ENCODE assay signal across 11 cellular contexts in genomic region chr18:79526468-79527460, GRCh38.
DNase-seq lines count a peak whose midpoint lies in the region; ATAC-seq and TF ChIP-seq lines count a peak whose summit lies in the region.
"Had no signal": no experiment of that assay in that cellular context is flagged by ENCODE, and none has a peak within 500 bp of the region (broad histone marks: within the 10 kb centered on the region; RNA-seq: fewer than 3 reads in every experiment).

No MANE protein-coding gene starts in this region.

- H3K4me3 ChIP-seq in H7 (ENCODE audit: insufficient read depth, low read depth, low read length): no peak overlapping the region
- H3K4me3 ChIP-seq in SK-N-MC: peak overlapping the region; percentile 36
- H3K4me3 ChIP-seq in fibroblast of the aortic adventitia (ENCODE audit: low read depth, low read length): no peak overlapping the region

- H3K9ac ChIP-seq in SK-N-MC (ENCODE audit: insufficient read length): no peak overlapping the region

- POLR2A ChIA-PET in naive thymus-derived CD8-positive, alpha-beta T cell (lab: Charles Lee): interaction anchor here (0.6 to 2.1 kb wide), 5 partner anchors 19 to 130 kb away, joined by 3 to 5 read pairs (median 3); no protein-coding TSS in a partner anchor

- no peaks in the 10 kb centered on the region for H3K27me3 Mint-ChIP-seq in naive thymus-derived CD8-positive, alpha-beta T cell

- H3K36me3 ChIP-seq in H7 (replicated peaks; ENCODE audit: control insufficient read depth, insufficient read depth, low read length): no peaks in the 10 kb centered on the region
- no peaks in the 10 kb centered on the region for H3K36me3 ChIP-seq in SK-N-MC (ENCODE audit: insufficient read depth, low read length)

- no peak for ATAC-seq in naive thymus-derived CD8-positive, alpha-beta T cell
- no peak for ATAC-seq in GM18870 (IDR thresholded peaks at IDR 0.05; ENCODE audit: unreplicated experiment)

- no peaks in the 10 kb centered on the region for H3K9me3 Mint-ChIP-seq in naive thymus-derived CD8-positive, alpha-beta T cell

- peak overlapping the region in 1 of 10 donors; percentile 41 for H3K4me3 Mint-ChIP-seq in naive thymus-derived CD8-positive, alpha-beta T cell

- peak overlapping the region; percentile 42; the same call in 1 of the 2 replicates for H3K27ac ChIP-seq in SK-N-MC

- DNase-seq in H7 (peak; percentile 61), SK-N-MC (ENCODE audit: low read depth, low spot score) (no peak), fibroblast of the aortic adventitia (ENCODE audit: low read depth) (peak; percentile 36), SW480 (ENCODE audit: low spot score) (no peak), NCI-H2227 (lab: John Stamatoyannopoulos, UW; ENCODE audit: unreplicated experiment) (no peak), DMS79 (lab: John Stamatoyannopoulos, UW) (no peak)
- DNase-seq in naive thymus-derived CD8-positive, alpha-beta T cell: peak in 1 of 10 donors; percentile 38
- DNase-seq: activated CD4-positive, CD25-positive, alpha-beta regulatory T cell; NCI-H1105; NK-92 treated with Interleukin-12 subunit alpha and Interleukin-12 subunit beta, amount 100 ng/mL, for 24 hours had no signal

- H3K27ac Mint-ChIP-seq in naive thymus-derived CD8-positive, alpha-beta T cell: peak overlapping the region in 6 of 10 donors; percentile 43 to 97 (median 64)

- peaks cover 24 to 48% (median 34%) of the 10 kb centered on the region in 4 donors for H3K4me1 Mint-ChIP-seq in naive thymus-derived CD8-positive, alpha-beta T cell

- H3K36me3 Mint-ChIP-seq in naive thymus-derived CD8-positive, alpha-beta T cell: peaks cover 0 to 30% (median 9%) of the 10 kb centered on the region in 3 donors

- no peaks in the 10 kb centered on the region for H3K27me3 ChIP-seq in H7 (ENCODE audit: control insufficient read depth, insufficient read depth, low read length)

- no peak for TF ChIP-seq CTCF in fibroblast of the aortic adventitia (IDR thresholded peaks at IDR 0.05; ENCODE audit: insufficient read depth, low read length)

- no peaks in the 10 kb centered on the region for H3K9me3 ChIP-seq in SK-N-MC (ENCODE audit: low read depth, low read length)

Comparison
In these comparisons a context has a peak if more than half of its experiments do, and no peak if none do; other contexts are left out.
1. DNase-seq: peak in H7 (single experiment) and fibroblast of the aortic adventitia (single experiment); none in SK-N-MC (single experiment), SW480 (single experiment), NCI-H2227 (single experiment) and DMS79 (single experiment).